Comparison of ENCODE assay signal across 8 cellular contexts in the genomic region with DNA sequence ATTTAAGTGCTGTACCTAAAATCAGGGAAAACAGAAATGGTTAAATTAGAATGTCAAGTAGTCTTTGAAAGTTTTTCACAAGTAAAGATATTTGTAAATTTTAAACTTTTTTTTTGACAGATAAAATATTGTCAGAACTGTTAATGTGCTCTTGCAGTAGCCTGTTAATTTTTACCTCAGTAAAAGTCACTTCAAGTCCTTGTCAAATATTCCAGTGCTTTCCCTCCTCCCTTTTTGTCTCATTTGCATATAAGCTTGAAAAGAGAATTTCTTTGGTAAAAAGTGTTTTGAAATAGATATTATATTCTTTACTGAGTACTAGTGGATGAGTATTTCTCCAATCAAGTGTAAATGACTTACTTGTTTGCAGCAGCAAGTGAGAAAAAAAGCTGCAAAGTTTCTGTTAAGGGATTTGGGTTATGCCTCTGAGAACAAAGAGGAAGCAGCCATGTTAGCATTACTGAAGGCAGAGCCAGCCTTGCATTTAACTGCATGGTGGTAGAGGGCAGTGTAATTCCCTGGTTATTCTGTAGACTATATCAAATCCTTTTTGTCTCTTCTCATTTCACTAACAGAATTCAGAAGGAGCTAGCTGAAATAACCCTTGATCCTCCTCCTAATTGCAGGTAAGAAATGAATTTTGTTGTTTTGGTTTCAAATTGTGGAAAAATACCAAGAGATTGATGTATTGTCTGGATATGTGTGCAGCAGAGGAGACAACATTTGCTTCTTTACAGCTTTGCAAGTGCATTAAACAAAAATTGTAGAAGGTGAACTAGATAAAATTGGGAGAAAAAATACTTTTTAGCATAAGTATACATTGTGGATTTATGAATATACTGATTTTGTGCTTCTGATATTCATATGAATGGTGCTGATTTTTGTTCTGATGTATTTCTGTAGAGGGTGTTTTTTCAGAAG. TPM values are rescaled to one million over a fixed set of nuclear protein-coding genes. Genes with fewer than 3 reads are reported as not detected.
DNase-seq lines count a peak whose midpoint lies in the region; ATAC-seq, FAIRE-seq and TF ChIP-seq lines count a peak whose summit lies in the region.

No MANE protein-coding gene starts in this region.

- H3K4me3 Mint-ChIP-seq in activated naive CD8-positive, alpha-beta T cell, result peak overlapping the region; percentile 5
- no peak overlapping the region for H3K4me3 Mint-ChIP-seq in activated naive CD8-positive, alpha-beta T cell treated with anti-CD3 and anti-CD28 coated beads for 36 hours

- H3K4me1 Mint-ChIP-seq in activated naive CD8-positive, alpha-beta T cell (ENCODE audit: low read depth), result peaks cover 50% of the 10 kb centered on the region
- peaks cover 44% of the 10 kb centered on the region for H3K4me1 Mint-ChIP-seq in activated naive CD8-positive, alpha-beta T cell treated with anti-CD3 and anti-CD28 coated beads for 36 hours

- peaks cover 9% of the 10 kb centered on the region for H3K36me3 Mint-ChIP-seq in activated naive CD8-positive, alpha-beta T cell
- peaks cover 21% of the 10 kb centered on the region for H3K36me3 Mint-ChIP-seq in activated naive CD8-positive, alpha-beta T cell treated with anti-CD3 and anti-CD28 coated beads for 36 hours

- peaks cover 11% of the 10 kb centered on the region; the same call in 1 of the 2 replicates for H3F3A ChIP-seq in OCI-LY1 (ENCODE audit: insufficient read depth, low read length)

- TF ChIP-seq EP300 in HepG2 (IDR thresholded peaks at IDR 0.05; ENCODE audit: low read depth in 2 of 2, low read length in 2 of 2) (no peak), HepG2 (CRISPR knock-in tag; IDR thresholded peaks at IDR 0.05; ENCODE audit: borderline replicate concordance) (no peak)

- H4K20me1 ChIP-seq in OCI-LY1 (ENCODE audit: insufficient read depth, low read length), result no peaks in the 10 kb centered on the region
- no peaks in the 10 kb centered on the region for H4K20me1 ChIP-seq in HepG2 (ENCODE audit: insufficient read depth, low read length)

- intact Hi-C loops in HepG2 (cut with micrococcal nuclease; ENCODE audit: unreplicated experiment) (loop anchor here (1.0 to 10.0 kb wide), 5 partner anchors 39 to 979 kb away; a partner anchor contains a TSS), lower leg skin (cut with DNase I; ENCODE audit: low total_unique reads) (no loop called here)

- peaks cover 12% of the 10 kb centered on the region; the same call in 1 of the 2 replicates for H3K36me3 ChIP-seq in HUES6 (ENCODE audit: control insufficient read depth, insufficient read depth, low read length)
- H3K36me3 ChIP-seq in OCI-LY1 (ENCODE audit: insufficient read depth, low read length), result peaks cover 22% of the 10 kb centered on the region; the same call in 1 of the 2 replicates
- H3K36me3 ChIP-seq in HepG2 (replicated peaks in 1 of 2; ENCODE audit: control insufficient read depth in 1 of 2, insufficient read depth in 2 of 2, low read length in 2 of 2), result no peaks in the 10 kb centered on the region

- TF ChIP-seq RAD21 in HepG2 (CRISPR knock-in tag; IDR thresholded peaks at IDR 0.05), result no peak; the same call in 1 of the 2 replicates

- H3K9me3 Mint-ChIP-seq in activated naive CD8-positive, alpha-beta T cell (ENCODE audit: low read depth), result no peaks in the 10 kb centered on the region
- no peaks in the 10 kb centered on the region for H3K9me3 Mint-ChIP-seq in activated naive CD8-positive, alpha-beta T cell treated with anti-CD3 and anti-CD28 coated beads for 36 hours

- H3K27ac ChIP-seq in HUES6 (ENCODE audit: low read depth, low read length), result peak overlapping the region; percentile 94
- peak overlapping the region; percentile 21 for H3K27ac ChIP-seq in OCI-LY1 (ENCODE audit: low read depth, low read length, poor library complexity, severe bottlenecking)
- peak overlapping the region; percentile 75 for H3K27ac ChIP-seq in HepG2 (ENCODE audit: extremely low read length, insufficient read depth, low read length)

- POLR2A ChIA-PET in HepG2 (lab: Yijun Ruan, JAX), result no interaction called here

- no peaks in the 10 kb centered on the region for H3K9me2 ChIP-seq in OCI-LY1 (ENCODE audit: low read depth, low read length)

- H3K27ac Mint-ChIP-seq in activated naive CD8-positive, alpha-beta T cell, result no peak overlapping the region
- no peak overlapping the region for H3K27ac Mint-ChIP-seq in activated naive CD8-positive, alpha-beta T cell treated with anti-CD3 and anti-CD28 coated beads for 36 hours

- ATAC-seq in GM21576 (IDR thresholded peaks at IDR 0.05; ENCODE audit: unreplicated experiment), result peak; percentile 49
- peak; percentile 77 for ATAC-seq in HepG2

- TF ChIP-seq CTCF in OCI-LY1 (IDR thresholded peaks at IDR 0.05; ENCODE audit: low read length), result peak; percentile 50; the same call in 1 of the 2 replicates
- TF ChIP-seq CTCF in HepG2 (CRISPR knock-in tag; IDR thresholded peaks at IDR 0.05), result peak; percentile 68
- no peak for TF ChIP-seq CTCF in lower leg skin (IDR thresholded peaks at IDR 0.05)

- H3K4me2 ChIP-seq in OCI-LY1 (ENCODE audit: low read length) (peak overlapping the region; percentile 99), HepG2 (ENCODE audit: low read depth, low read length) (peak overlapping the region; percentile 63)

- H3K4me3 ChIP-seq in HUES6 (ENCODE audit: low read depth, low read length), result peak overlapping the region; percentile 46
- no peak overlapping the region for H3K4me3 ChIP-seq in OCI-LY1 (ENCODE audit: low read depth, low read length, poor library complexity, severe bottlenecking)
- H3K4me3 ChIP-seq in HepG2 (replicated peaks in 1 of 3; ENCODE audit: insufficient read depth in 1 of 3, low read depth in 2 of 3, low read length in 3 of 3), result peak overlapping the region in 2 of 3 experiments; percentile 33 to 35; a peak in 3 of 6 replicates
- H3K4me3 ChIP-seq in lower leg skin (ENCODE audit: low read depth, poor library complexity, severe bottlenecking), result no peak overlapping the region

- CTCF ChIA-PET in HepG2 (lab: Yijun Ruan, JAX; ENCODE audit: low intra/inter-chr PET ratio, low total read pairs), result no interaction called here

- DNase-seq in activated naive CD8-positive, alpha-beta T cell treated with anti-CD3 and anti-CD28 coated beads for 36 hours, result no peak
- DNase-seq in T47D (ENCODE audit: low read depth in 1 of 2, low spot score in 1 of 2) (peak; percentile 26 to 55), HepG2 (ENCODE audit: low spot score) (peak; percentile 77), lower leg skin (ENCODE audit: low spot score in 2 of 2) (no peak)

- H3K9me3 ChIP-seq in HUES6 (ENCODE audit: control insufficient read depth, insufficient read depth, low read depth, low read length) (no peaks in the 10 kb centered on the region), OCI-LY1 (ENCODE audit: low read length) (no peaks in the 10 kb centered on the region), HepG2 (ENCODE audit: low read length) (no peaks in the 10 kb centered on the region)

- peaks cover 20% of the 10 kb centered on the region; the same call in 1 of the 2 replicates for H3K79me2 ChIP-seq in OCI-LY1 (ENCODE audit: insufficient read depth, low read length)
- peaks cover 64% of the 10 kb centered on the region for H3K79me2 ChIP-seq in HepG2 (ENCODE audit: insufficient read depth, low read length)

- no TSS peak for BruUV-seq in HepG2 (replicated peaks; lab: Mats Ljungman, UMichigan)

- no peaks in the 10 kb centered on the region for H3K27me3 ChIP-seq in HUES6 (ENCODE audit: control insufficient read depth, insufficient read depth, low read length)
- H3K27me3 ChIP-seq in OCI-LY1 (ENCODE audit: insufficient read depth, low read length), result no peaks in the 10 kb centered on the region
- H3K27me3 ChIP-seq in HepG2 (ENCODE audit: control insufficient read depth in 1 of 2, insufficient read depth in 2 of 2, low read length in 2 of 2), result no peaks in the 10 kb centered on the region; a peak in 1 of 5 replicates

- H3K4me1 ChIP-seq in HUES6 (ENCODE audit: control insufficient read depth, insufficient read depth, low read length), result peaks cover 65% of the 10 kb centered on the region
- peaks cover 55% of the 10 kb centered on the region for H3K4me1 ChIP-seq in OCI-LY1 (ENCODE audit: insufficient read depth, low read length, severe bottlenecking)
- peaks cover 64% of the 10 kb centered on the region for H3K4me1 ChIP-seq in HepG2 (ENCODE audit: insufficient read depth, low read length)

- H2AFZ ChIP-seq in OCI-LY1 (ENCODE audit: low read length) (no peak overlapping the region), HepG2 (ENCODE audit: low read length) (peak overlapping the region; percentile 43)

- peak overlapping the region; percentile 36 for H3K9ac ChIP-seq in HUES6 (ENCODE audit: low read length)
- H3K9ac ChIP-seq in OCI-LY1 (ENCODE audit: low read length), result no peak overlapping the region; the same call in 1 of the 2 replicates
- peak overlapping the region; percentile 46 for H3K9ac ChIP-seq in HepG2 (ENCODE audit: insufficient read depth, low read depth, low read length)

- no peaks in the 10 kb centered on the region for H3K27me3 Mint-ChIP-seq in activated naive CD8-positive, alpha-beta T cell
- peaks cover 3% of the 10 kb centered on the region for H3K27me3 Mint-ChIP-seq in activated naive CD8-positive, alpha-beta T cell treated with anti-CD3 and anti-CD28 coated beads for 36 hours

- in situ Hi-C loops in T47D (cut with HindIII; ENCODE audit: low pct_unique_long_range_greater_than_20kb, low sequenced_read_pairs) (no loop called here), HepG2 (cut with HindIII; ENCODE audit: extremely low pct_ligation_motif_present, low pct_unique_long_range_greater_than_20kb) (loop anchor here (10.0 kb wide), 1 partner anchor 219 kb away; no protein-coding TSS in a partner anchor)

- TF ChIP-seq POLR2A in HepG2 (IDR thresholded peaks at IDR 0.05; ENCODE audit: insufficient read depth in 1 of 2, low read depth in 2 of 2, low read length in 2 of 2) (0 out of 4 replicates have a peak, but pooled peaks of 1 of the 2 experiments have one; percentile 22), lower leg skin (IDR thresholded peaks at IDR 0.05) (no peak)

- peak; percentile 75 for FAIRE-seq in HepG2 (lab: Jason Lieb, UNC)

RNA-seq across cellular contexts. Expression of a gene that starts 3.3 kb away (rescaled TPM):
- total RNA-seq in activated naive CD8-positive, alpha-beta T cell treated with anti-CD3 and anti-CD28 coated beads for 36 hours, result 10 to 100 TPM; 30.2 to 34.6 TPM
- total RNA-seq in HepG2 (2016; rRNA removed; fragmentation: Illumina TruSeq; extraction: Trizol) (45.7 and 54.0 TPM in 2 replicates), lower leg skin (10 to 100 TPM; 25.5 to 66.8 (median 60.3) TPM)
- total RNA-seq in HepG2 (2016; cell fraction: cytosol; rRNA removed; fragmentation: Illumina TruSeq; extraction: Trizol; ENCODE audit: low read depth), result 98.1 and 99.1 TPM in 2 replicates
- total RNA-seq in HepG2 (2016; cell fraction: insoluble cytoplasmic fraction; rRNA removed; fragmentation: Illumina TruSeq; extraction: Trizol), result 42.2 and 44.6 TPM in 2 replicates
- total RNA-seq in HepG2 (2016; cell fraction: membrane; rRNA removed; fragmentation: Illumina TruSeq; extraction: Trizol), result 150 and 161 TPM in 2 replicates
- 37.2 and 38.3 TPM in 2 replicates for total RNA-seq in HepG2 (2016; cell fraction: nucleus; rRNA removed; fragmentation: Illumina TruSeq; extraction: Trizol)
- 71.1 and 92.6 TPM in 2 replicates for polyA plus RNA-seq in HepG2 (2011; rRNA removed)
- polyA plus RNA-seq in HepG2 (2011; cell fraction: cytosol; rRNA removed), result 51.7 and 78.4 TPM in 2 replicates
- polyA plus RNA-seq in HepG2 (2011; cell fraction: nucleus; rRNA removed), result 29.0 and 29.4 TPM in 2 replicates
- 67.5 and 81.2 TPM in 2 replicates for polyA plus RNA-seq in HepG2 (2012)
- 250 and 280 TPM in 2 replicates for polyA plus RNA-seq in HepG2 (2016; cell fraction: cytosol; fragmentation: Illumina TruSeq; extraction: Trizol; ENCODE audit: low read depth)
- 88.7 and 101 TPM in 2 replicates for polyA plus RNA-seq in HepG2 (2016; cell fraction: insoluble cytoplasmic fraction; fragmentation: Illumina TruSeq; extraction: Trizol; ENCODE audit: low read depth)
- 278 and 299 TPM in 2 replicates for polyA plus RNA-seq in HepG2 (2016; cell fraction: membrane; fragmentation: Illumina TruSeq; extraction: Trizol; ENCODE audit: low read depth)
- polyA plus RNA-seq in HepG2 (2016; cell fraction: nucleus; fragmentation: Illumina TruSeq; extraction: Trizol; ENCODE audit: insufficient read depth, low read depth), result 72.9 and 73.7 TPM in 2 replicates
- polyA minus RNA-seq in HepG2 (2011; rRNA and poly(A)+ RNA removed; ENCODE audit: low replicate concordance), result 21.8 and 41.5 TPM in 2 replicates
- 24.7 and 28.5 TPM in 2 replicates for polyA minus RNA-seq in HepG2 (2011; cell fraction: cytosol; rRNA and poly(A)+ RNA removed)
- polyA minus RNA-seq in HepG2 (2011; cell fraction: nucleus; rRNA and poly(A)+ RNA removed), result 77.0 and 86.5 TPM in 2 replicates

Comparison
In these comparisons a context has a peak if more than half of its experiments do, and no peak if none do; other contexts are left out.
1. DNase-seq: peak in T47D (2 of 2) and HepG2 (single experiment); none in activated naive CD8-positive, alpha-beta T cell treated with anti-CD3 and anti-CD28 coated beads for 36 hours (single experiment) and lower leg skin (0 of 2).
2. H3K27ac ChIP-seq: peak in every context shown above with its lines; median percentile 94 in HUES6; 75 in HepG2; 21 in OCI-LY1.
3. H3K4me3 ChIP-seq: peak in HUES6 (single experiment) and HepG2 (2 of 3); none in OCI-LY1 (single experiment) and lower leg skin (single experiment).
4. CTCF ChIP-seq: peak in OCI-LY1 (single experiment) and HepG2 (single experiment); none in lower leg skin (0 of 3).